ENCODE assay signal across 1 cellular context in the genomic region with DNA sequence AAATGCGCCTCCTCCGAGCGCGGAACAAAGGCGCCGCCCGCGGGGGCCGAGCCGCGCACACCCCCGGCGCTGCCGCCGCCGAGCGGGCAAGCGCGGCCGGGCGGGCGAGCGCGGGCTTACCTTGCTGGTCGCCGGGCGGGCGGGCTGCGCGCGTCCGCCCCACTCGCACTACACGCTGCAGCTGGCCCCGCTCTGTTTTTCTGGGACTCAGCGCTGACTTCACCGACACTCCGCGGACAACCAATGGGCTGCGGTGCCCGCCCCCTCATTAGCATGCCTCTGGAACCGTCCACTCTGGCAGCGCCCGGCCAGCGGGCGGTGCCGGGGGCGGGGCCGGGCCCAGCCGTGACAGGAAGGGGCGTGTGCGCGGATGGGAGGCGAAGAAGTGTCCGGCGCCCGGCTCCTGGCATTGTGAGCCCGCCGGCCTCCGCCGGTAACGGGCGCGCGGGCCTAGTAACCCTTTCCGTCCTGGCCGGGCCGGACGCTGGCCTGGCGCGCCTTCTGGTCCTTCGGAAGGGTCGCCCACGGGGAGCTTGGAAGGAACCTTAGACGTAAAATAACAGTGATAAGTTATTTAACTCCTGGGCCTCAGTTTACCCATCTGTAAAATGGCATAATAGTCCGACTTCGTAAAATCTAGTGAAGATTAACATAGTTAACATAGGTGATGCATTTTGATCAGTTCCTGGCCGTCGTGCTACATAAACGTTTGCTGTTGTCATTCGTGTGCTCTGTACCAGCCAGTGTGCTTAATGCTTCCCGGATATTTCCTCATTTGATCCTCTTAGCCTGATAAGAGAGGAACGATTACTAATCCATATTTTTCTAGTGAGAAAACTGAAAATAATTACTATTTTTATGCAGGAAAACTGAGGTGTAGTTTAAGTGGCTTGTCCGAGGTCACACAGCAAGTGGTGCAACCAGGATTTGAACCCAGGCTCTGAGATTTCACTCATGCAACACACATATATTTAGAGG.
TF ChIP-seq lines count a peak whose summit lies in the region.

Gene SORBS1, minus strand, starts transcription at position 172 of the 978 bp plus-strand sequence. CDS start 120,236 bp downstream, outside the sequence.

TF ChIP-seq in HCT116, 20 proteins besides CTCF, POLR2A, EP300 and RAD21 (continued from another document):
- TF ChIP-seq, protein P1, sequence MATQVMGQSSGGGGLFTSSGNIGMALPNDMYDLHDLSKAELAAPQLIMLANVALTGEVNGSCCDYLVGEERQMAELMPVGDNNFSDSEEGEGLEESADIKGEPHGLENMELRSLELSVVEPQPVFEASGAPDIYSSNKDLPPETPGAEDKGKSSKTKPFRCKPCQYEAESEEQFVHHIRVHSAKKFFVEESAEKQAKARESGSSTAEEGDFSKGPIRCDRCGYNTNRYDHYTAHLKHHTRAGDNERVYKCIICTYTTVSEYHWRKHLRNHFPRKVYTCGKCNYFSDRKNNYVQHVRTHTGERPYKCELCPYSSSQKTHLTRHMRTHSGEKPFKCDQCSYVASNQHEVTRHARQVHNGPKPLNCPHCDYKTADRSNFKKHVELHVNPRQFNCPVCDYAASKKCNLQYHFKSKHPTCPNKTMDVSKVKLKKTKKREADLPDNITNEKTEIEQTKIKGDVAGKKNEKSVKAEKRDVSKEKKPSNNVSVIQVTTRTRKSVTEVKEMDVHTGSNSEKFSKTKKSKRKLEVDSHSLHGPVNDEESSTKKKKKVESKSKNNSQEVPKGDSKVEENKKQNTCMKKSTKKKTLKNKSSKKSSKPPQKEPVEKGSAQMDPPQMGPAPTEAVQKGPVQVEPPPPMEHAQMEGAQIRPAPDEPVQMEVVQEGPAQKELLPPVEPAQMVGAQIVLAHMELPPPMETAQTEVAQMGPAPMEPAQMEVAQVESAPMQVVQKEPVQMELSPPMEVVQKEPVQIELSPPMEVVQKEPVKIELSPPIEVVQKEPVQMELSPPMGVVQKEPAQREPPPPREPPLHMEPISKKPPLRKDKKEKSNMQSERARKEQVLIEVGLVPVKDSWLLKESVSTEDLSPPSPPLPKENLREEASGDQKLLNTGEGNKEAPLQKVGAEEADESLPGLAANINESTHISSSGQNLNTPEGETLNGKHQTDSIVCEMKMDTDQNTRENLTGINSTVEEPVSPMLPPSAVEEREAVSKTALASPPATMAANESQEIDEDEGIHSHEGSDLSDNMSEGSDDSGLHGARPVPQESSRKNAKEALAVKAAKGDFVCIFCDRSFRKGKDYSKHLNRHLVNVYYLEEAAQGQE (IDR thresholded peaks at IDR 0.05; ENCODE audit: low read depth) = no peak
- TF ChIP-seq SIN3A (IDR thresholded peaks at IDR 0.05; ENCODE audit: low read depth) = peak; percentile 53; the same call in 1 of the 2 replicates
- peak; percentile 68 for TF ChIP-seq MAX (IDR thresholded peaks at IDR 0.05)
- no peak for TF ChIP-seq ATF3 (IDR thresholded peaks at IDR 0.05)
- TF ChIP-seq CEBPB (IDR thresholded peaks at IDR 0.05; ENCODE audit: low read depth) = no peak
- peak; percentile 95 for TF ChIP-seq TCF7L2 (IDR thresholded peaks at IDR 0.05; ENCODE audit: borderline replicate concordance, extremely low read depth, insufficient read depth, insufficient read length)
- no peak for TF ChIP-seq ELF1 (IDR thresholded peaks at IDR 0.05; ENCODE audit: borderline replicate concordance, low read depth)
- TF ChIP-seq EGR1 (IDR thresholded peaks at IDR 0.05; ENCODE audit: low read depth) = peak; percentile 67
